In the genomic region with DNA sequence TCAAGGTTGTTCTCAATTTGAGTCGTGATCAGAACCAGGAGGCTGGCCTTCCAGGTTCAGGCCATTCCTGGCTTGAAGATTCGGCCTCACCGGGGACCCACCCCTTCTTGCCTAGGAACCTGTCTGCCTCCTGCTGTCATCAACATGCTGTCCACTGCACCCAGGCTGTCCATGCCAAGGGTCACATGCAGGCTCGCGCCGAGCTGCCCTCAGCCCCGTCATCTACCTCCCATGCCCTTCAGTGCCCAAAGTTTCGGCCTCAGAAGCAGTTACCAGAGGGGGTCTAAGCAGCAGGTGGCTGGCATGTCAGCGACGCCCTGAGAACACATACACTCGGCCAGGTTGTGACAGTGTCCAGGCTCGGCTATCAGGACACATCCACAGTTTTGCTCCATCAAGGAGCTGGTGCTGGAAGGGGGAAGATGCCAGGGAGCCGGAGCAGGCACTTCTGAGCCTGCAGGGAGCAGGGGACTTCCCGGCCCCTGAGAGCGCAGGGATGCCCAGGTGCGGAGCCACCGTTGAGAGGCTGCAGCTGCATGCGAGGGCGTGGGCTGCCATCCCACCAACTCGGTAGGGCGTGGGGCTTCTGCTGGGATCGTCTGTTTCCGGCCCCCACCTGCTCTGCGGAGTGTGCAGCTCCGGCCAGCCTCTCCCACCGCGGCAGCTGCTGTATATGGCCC, we compare ENCODE assay signal across 1 cellular context.
TF ChIP-seq lines count a peak whose summit lies in the region.

No MANE protein-coding gene starts in this region.

TF ChIP-seq in GM23338, 12 proteins besides CTCF, POLR2A, EP300 and RAD21 (continued from another document):
- TF ChIP-seq, protein P1, sequence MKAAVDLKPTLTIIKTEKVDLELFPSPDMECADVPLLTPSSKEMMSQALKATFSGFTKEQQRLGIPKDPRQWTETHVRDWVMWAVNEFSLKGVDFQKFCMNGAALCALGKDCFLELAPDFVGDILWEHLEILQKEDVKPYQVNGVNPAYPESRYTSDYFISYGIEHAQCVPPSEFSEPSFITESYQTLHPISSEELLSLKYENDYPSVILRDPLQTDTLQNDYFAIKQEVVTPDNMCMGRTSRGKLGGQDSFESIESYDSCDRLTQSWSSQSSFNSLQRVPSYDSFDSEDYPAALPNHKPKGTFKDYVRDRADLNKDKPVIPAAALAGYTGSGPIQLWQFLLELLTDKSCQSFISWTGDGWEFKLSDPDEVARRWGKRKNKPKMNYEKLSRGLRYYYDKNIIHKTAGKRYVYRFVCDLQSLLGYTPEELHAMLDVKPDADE (IDR thresholded peaks at IDR 0.05), result no peak
- TF ChIP-seq, protein P2, sequence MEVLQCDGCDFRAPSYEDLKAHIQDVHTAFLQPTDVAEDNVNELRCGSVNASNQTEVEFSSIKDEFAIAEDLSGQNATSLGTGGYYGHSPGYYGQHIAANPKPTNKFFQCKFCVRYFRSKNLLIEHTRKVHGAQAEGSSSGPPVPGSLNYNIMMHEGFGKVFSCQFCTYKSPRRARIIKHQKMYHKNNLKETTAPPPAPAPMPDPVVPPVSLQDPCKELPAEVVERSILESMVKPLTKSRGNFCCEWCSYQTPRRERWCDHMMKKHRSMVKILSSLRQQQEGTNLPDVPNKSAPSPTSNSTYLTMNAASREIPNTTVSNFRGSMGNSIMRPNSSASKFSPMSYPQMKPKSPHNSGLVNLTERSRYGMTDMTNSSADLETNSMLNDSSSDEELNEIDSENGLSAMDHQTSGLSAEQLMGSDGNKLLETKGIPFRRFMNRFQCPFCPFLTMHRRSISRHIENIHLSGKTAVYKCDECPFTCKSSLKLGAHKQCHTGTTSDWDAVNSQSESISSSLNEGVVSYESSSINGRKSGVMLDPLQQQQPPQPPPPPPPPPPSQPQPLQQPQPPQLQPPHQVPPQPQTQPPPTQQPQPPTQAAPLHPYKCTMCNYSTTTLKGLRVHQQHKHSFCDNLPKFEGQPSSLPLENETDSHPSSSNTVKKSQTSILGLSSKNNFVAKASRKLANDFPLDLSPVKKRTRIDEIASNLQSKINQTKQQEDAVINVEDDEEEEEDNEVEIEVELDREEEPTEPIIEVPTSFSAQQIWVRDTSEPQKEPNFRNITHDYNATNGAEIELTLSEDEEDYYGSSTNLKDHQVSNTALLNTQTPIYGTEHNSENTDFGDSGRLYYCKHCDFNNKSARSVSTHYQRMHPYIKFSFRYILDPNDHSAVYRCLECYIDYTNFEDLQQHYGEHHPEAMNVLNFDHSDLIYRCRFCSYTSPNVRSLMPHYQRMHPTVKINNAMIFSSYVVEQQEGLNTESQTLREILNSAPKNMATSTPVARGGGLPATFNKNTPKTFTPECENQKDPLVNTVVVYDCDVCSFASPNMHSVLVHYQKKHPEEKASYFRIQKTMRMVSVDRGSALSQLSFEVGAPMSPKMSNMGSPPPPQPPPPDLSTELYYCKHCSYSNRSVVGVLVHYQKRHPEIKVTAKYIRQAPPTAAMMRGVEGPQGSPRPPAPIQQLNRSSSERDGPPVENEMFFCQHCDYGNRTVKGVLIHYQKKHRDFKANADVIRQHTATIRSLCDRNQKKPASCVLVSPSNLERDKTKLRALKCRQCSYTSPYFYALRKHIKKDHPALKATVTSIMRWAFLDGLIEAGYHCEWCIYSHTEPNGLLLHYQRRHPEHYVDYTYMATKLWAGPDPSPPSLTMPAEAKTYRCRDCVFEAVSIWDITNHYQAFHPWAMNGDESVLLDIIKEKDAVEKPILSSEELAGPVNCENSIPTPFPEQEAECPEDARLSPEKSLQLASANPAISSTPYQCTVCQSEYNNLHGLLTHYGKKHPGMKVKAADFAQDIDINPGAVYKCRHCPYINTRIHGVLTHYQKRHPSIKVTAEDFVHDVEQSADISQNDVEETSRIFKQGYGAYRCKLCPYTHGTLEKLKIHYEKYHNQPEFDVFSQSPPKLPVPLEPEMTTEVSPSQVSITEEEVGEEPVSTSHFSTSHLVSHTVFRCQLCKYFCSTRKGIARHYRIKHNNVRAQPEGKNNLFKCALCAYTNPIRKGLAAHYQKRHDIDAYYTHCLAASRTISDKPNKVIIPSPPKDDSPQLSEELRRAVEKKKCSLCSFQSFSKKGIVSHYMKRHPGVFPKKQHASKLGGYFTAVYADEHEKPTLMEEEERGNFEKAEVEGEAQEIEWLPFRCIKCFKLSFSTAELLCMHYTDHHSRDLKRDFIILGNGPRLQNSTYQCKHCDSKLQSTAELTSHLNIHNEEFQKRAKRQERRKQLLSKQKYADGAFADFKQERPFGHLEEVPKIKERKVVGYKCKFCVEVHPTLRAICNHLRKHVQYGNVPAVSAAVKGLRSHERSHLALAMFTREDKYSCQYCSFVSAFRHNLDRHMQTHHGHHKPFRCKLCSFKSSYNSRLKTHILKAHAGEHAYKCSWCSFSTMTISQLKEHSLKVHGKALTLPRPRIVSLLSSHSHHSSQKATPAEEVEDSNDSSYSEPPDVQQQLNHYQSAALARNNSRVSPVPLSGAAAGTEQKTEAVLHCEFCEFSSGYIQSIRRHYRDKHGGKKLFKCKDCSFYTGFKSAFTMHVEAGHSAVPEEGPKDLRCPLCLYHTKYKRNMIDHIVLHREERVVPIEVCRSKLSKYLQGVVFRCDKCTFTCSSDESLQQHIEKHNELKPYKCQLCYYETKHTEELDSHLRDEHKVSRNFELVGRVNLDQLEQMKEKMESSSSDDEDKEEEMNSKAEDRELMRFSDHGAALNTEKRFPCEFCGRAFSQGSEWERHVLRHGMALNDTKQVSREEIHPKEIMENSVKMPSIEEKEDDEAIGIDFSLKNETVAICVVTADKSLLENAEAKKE (CRISPR knock-in tag; IDR thresholded peaks at IDR 0.05), result no peak
- TF ChIP-seq ZNF114 (CRISPR knock-in tag; IDR thresholded peaks at IDR 0.05), result no peak
- TF ChIP-seq CREB1 (CRISPR knock-in tag; IDR thresholded peaks at IDR 0.05; ENCODE audit: low read depth), result no peak
- no peak for TF ChIP-seq ZNF331 (CRISPR knock-in tag; IDR thresholded peaks at IDR 0.05; ENCODE audit: low read depth)
- no peak for TF ChIP-seq EZH2phosphoT487 (IDR thresholded peaks at IDR 0.05; ENCODE audit: unreplicated experiment)
- TF ChIP-seq EZH2 (IDR thresholded peaks at IDR 0.05; ENCODE audit: low read depth, unreplicated experiment), result no peak
- no peak for TF ChIP-seq POLR2AphosphoS5 (IDR thresholded peaks at IDR 0.05; ENCODE audit: low read depth)
- no peak for TF ChIP-seq JUNB (IDR thresholded peaks at IDR 0.05; ENCODE audit: unreplicated experiment)
- no peak for TF ChIP-seq STAT1 (IDR thresholded peaks at IDR 0.05; ENCODE audit: unreplicated experiment)
- TF ChIP-seq NANOG (IDR thresholded peaks at IDR 0.05; ENCODE audit: borderline replicate concordance), result no peak
TF ChIP-seq in GM23338: peak in this region for 0.
